ENCODE assay signal across 15 cellular contexts in genomic region chrX:96314974-96315373, GRCh38.
A peak's percentile ranks its signal among the peaks of the same experiment; 100 is the strongest.
DNase-seq lines count a peak whose midpoint lies in the region; TF ChIP-seq lines count a peak whose summit lies in the region.
"Had no signal": no experiment of that assay in that cellular context is flagged by ENCODE, and none has a peak within 500 bp of the region (broad histone marks: within the 10 kb centered on the region; RNA-seq: fewer than 3 reads in every experiment).

No MANE protein-coding gene starts in this region.

- TF ChIP-seq POLR2A in breast epithelium (IDR thresholded peaks at IDR 0.05): no peak

- H3K36me3 ChIP-seq in breast epithelium (no peaks in the 10 kb centered on the region), H7 (replicated peaks; ENCODE audit: control insufficient read depth, insufficient read depth, low read length) (no peaks in the 10 kb centered on the region)
- H3K36me3 ChIP-seq: upper lobe of right lung had no signal

- no peak overlapping the region for H3K4me3 Mint-ChIP-seq in MCF 10A (ENCODE audit: unreplicated experiment)
- H3K4me3 Mint-ChIP-seq: mesothelial cell of epicardium had no signal

- BruUV-seq in MCF 10A (replicated peaks; lab: Mats Ljungman, UMichigan): no TSS peak

- H3K27me3 Mint-ChIP-seq in MCF 10A (ENCODE audit: insufficient read depth, unreplicated experiment): peaks cover 23% of the 10 kb centered on the region

- POLR2A ChIA-PET in MCF 10A (lab: Yijun Ruan, JAX): no interaction called here
- POLR2A ChIA-PET in RWPE1 (lab: Yijun Ruan, JAX; ENCODE audit: low non-redundant PET): no interaction called here

- H3K27ac ChIP-seq in breast epithelium: no peak overlapping the region
- no peak overlapping the region for H3K27ac ChIP-seq in RWPE1
- H3K27ac ChIP-seq: parathyroid adenoma, upper lobe of right lung had no signal

- no peaks in the 10 kb centered on the region for H3K36me3 Mint-ChIP-seq in MCF 10A (ENCODE audit: insufficient read depth, unreplicated experiment)
- H3K36me3 Mint-ChIP-seq: mesothelial cell of epicardium had no signal

- peak; percentile 55 for DNase-seq in MCF 10A (ENCODE audit: unreplicated experiment)
- no peak for DNase-seq in breast epithelium (ENCODE audit: low spot score in 2 of 2)
- DNase-seq in RWPE1 (ENCODE audit: low spot score): peak; percentile 3
- DNase-seq in fibroblast of peridontal ligament (ENCODE audit: extremely low read depth): peak; percentile 43
- no peak for DNase-seq in medulla oblongata (ENCODE audit: extremely low spot score)
- DNase-seq in amygdala (lab: John Stamatoyannopoulos, UW): no peak
- DNase-seq in ureter (ENCODE audit: low spot score): no peak
- no peak for DNase-seq in H7
- DNase-seq: DMS79; effector CD4-positive, alpha-beta T cell; NCI-H1436 treated with DMSO at 0.1 percent for 48 hours; NCI-H526; upper lobe of right lung had no signal

- no peaks in the 10 kb centered on the region for H3K9me3 ChIP-seq in breast epithelium
- H3K9me3 ChIP-seq: upper lobe of right lung had no signal

- no peaks in the 10 kb centered on the region for H3K4me1 ChIP-seq in breast epithelium
- H3K4me1 ChIP-seq: parathyroid adenoma, upper lobe of right lung had no signal

- H3K27me3 ChIP-seq in breast epithelium (no peaks in the 10 kb centered on the region), H7 (ENCODE audit: control insufficient read depth, insufficient read depth, low read length) (no peaks in the 10 kb centered on the region)
- H3K27me3 ChIP-seq: upper lobe of right lung had no signal

- CTCF ChIA-PET in MCF 10A (lab: Yijun Ruan, JAX) (no interaction called here), RWPE1 (lab: Yijun Ruan, JAX) (no interaction called here)

- H3K4me1 Mint-ChIP-seq in MCF 10A (ENCODE audit: insufficient read depth, unreplicated experiment): no peaks in the 10 kb centered on the region
- H3K4me1 Mint-ChIP-seq: mesothelial cell of epicardium had no signal

- H3K9me3 Mint-ChIP-seq in MCF 10A (ENCODE audit: unreplicated experiment): peaks cover 6% of the 10 kb centered on the region

- TF ChIP-seq CTCF in MCF 10A (IDR thresholded peaks at IDR 0.05; ENCODE audit: unreplicated experiment) (no peak), breast epithelium (IDR thresholded peaks at IDR 0.05) (no peak), RWPE1 (conservative IDR thresholded peaks at IDR 0.05; ENCODE audit: low read depth) (no peak)

- H3K27ac Mint-ChIP-seq in MCF 10A (ENCODE audit: low read depth, unreplicated experiment): no peak overlapping the region
- H3K27ac Mint-ChIP-seq: mesothelial cell of epicardium had no signal

- intact Hi-C loops in MCF 10A (cut with micrococcal nuclease): no loop called here
- intact Hi-C loops in breast epithelium (cut with DNase I; ENCODE audit: low total_unique reads): no loop called here

- no peak overlapping the region for H3K4me3 ChIP-seq in breast epithelium
- H3K4me3 ChIP-seq in H7 (ENCODE audit: insufficient read depth, low read depth, low read length): no peak overlapping the region
- H3K4me3 ChIP-seq: upper lobe of right lung had no signal

Comparison
In these comparisons a context has a peak if more than half of its experiments do, and no peak if none do; other contexts are left out.
1. DNase-seq: peak in MCF 10A (single experiment), RWPE1 (single experiment) and fibroblast of peridontal ligament (single experiment); none in breast epithelium (0 of 2), medulla oblongata (single experiment), amygdala (0 of 56), ureter (single experiment) and H7 (single experiment).